Comparison of ENCODE assay signal across 18 cellular contexts in the genomic region with DNA sequence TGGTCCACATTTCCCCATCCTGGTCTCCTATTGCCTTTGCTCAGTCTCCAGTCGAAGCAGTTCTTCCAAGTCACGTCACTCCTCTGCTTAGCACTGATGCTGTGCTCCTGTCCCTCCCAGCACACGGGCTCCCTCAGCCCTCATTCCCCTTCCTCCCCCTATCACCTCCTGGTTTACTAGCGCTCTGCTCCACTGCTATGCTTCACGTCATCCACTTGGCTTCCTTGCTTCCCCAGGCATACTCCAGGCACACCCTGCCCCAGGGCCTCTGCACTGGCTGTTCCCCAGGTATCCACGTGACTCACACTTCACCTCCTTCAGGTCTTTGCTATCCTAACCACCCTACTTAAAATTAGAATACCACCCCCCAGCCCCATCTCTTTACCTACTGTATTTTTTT.
DNase-seq lines count a peak whose midpoint lies in the region; ATAC-seq and TF ChIP-seq lines count a peak whose summit lies in the region.
"Had no signal": no experiment of that assay in that cellular context is flagged by ENCODE, and none has a peak within 500 bp of the region (broad histone marks: within the 10 kb centered on the region; RNA-seq: fewer than 3 reads in every experiment).

No MANE protein-coding gene starts in this region.

- no peak overlapping the region for H3K4ac ChIP-seq in neuronal stem cell (ENCODE audit: low read length)

- H3K36me3 ChIP-seq in mammary epithelial cell (ENCODE audit: insufficient read depth, low read length) (no peaks in the 10 kb centered on the region), neuronal stem cell (replicated peaks in 1 of 2; ENCODE audit: control insufficient read depth in 2 of 2, insufficient read depth in 2 of 2, low read length in 2 of 2) (no peaks in the 10 kb centered on the region)
- H3K36me3 ChIP-seq: SJSA1 had no signal

- no peak overlapping the region for H2AFZ ChIP-seq in mammary epithelial cell (ENCODE audit: low read depth, low read length)
- no peak overlapping the region for H2AFZ ChIP-seq in neuronal stem cell (ENCODE audit: low read length)

- in situ Hi-C loops in mammary epithelial cell (cut with MboI; ENCODE audit: low sequenced_read_pairs in 2 of 2) = no loop called here

- H3K14ac ChIP-seq in neuronal stem cell (ENCODE audit: low read length) = no peak overlapping the region

- no peak overlapping the region for H3K18ac ChIP-seq in neuronal stem cell (ENCODE audit: low read length)

- dilution Hi-C loops in mammary epithelial cell (cut with HindIII; ENCODE audit: low sequenced_read_pairs) = loop anchor here (10.0 kb wide), 1 partner anchor 200 kb away; no protein-coding TSS in a partner anchor

- H3K4me2 ChIP-seq in mammary epithelial cell (ENCODE audit: insufficient read depth, low read depth, low read length) (no peak overlapping the region), neuronal stem cell (ENCODE audit: insufficient read depth, low read length, poor library complexity, severe bottlenecking) (no peak overlapping the region)
- H3K4me2 ChIP-seq: A549 had no signal

- no peak overlapping the region for H2AK5ac ChIP-seq in neuronal stem cell (ENCODE audit: low read depth, low read length)

- H2BK120ac ChIP-seq in neuronal stem cell (ENCODE audit: low read depth, low read length) = no peak overlapping the region

- H3K23ac ChIP-seq in neuronal stem cell (ENCODE audit: low read depth, low read length, poor library complexity) = peak overlapping the region; percentile 9

- H3K9ac ChIP-seq in mammary epithelial cell (ENCODE audit: insufficient read depth, low read length) = no peak overlapping the region
- peak overlapping the region; percentile 50 for H3K9ac ChIP-seq in neuronal stem cell (ENCODE audit: low read depth, low read length, poor library complexity)

- no peaks in the 10 kb centered on the region for H3K4me1 Mint-ChIP-seq in activated CD8-positive, alpha-beta memory T cell treated with anti-CD3 and anti-CD28 coated beads, Interleukin-2, amount 10 ng/mL, durations not matched to agents 7 days and 5 days
- H3K4me1 Mint-ChIP-seq: IgD-negative memory B cell had no signal

- H3K9me3 ChIP-seq in mammary epithelial cell (replicated peaks; ENCODE audit: insufficient read depth, low read length) (no peaks in the 10 kb centered on the region), neuronal stem cell (replicated peaks in 1 of 2; ENCODE audit: control insufficient read depth in 2 of 2, insufficient read depth in 1 of 2, low read depth in 1 of 2, low read length in 2 of 2) (no peaks in the 10 kb centered on the region)
- H3K9me3 ChIP-seq: SJSA1 had no signal

- no peaks in the 10 kb centered on the region for H4K20me1 ChIP-seq in mammary epithelial cell (ENCODE audit: insufficient read depth, low read length)

- no peak for TF ChIP-seq CTCF in mammary epithelial cell (conservative IDR thresholded peaks at IDR 0.05 in 1 of 2, IDR thresholded peaks at IDR 0.05 in 1 of 2; ENCODE audit: extremely low read depth in 1 of 2, insufficient read depth in 1 of 2, low read depth in 1 of 2, low read length in 2 of 2)
- no peak for TF ChIP-seq CTCF in foreskin keratinocyte (conservative IDR thresholded peaks at IDR 0.05)
- TF ChIP-seq CTCF in coronary artery (IDR thresholded peaks at IDR 0.05) = no peak

- no peak overlapping the region for H2BK5ac ChIP-seq in neuronal stem cell (ENCODE audit: low read length)

- no peak overlapping the region for H3K27ac Mint-ChIP-seq in activated CD8-positive, alpha-beta memory T cell treated with anti-CD3 and anti-CD28 coated beads, Interleukin-2, amount 10 ng/mL, durations not matched to agents 7 days and 5 days
- H3K27ac Mint-ChIP-seq: IgD-negative memory B cell had no signal

- H3K27me3 ChIP-seq in mammary epithelial cell (ENCODE audit: insufficient read depth, low read length) (peaks cover 5% of the 10 kb centered on the region), foreskin keratinocyte (peaks cover 19% of the 10 kb centered on the region), neuronal stem cell (ENCODE audit: control insufficient read depth in 3 of 3, insufficient read depth in 3 of 3, low read depth in 1 of 3, low read length in 3 of 3) (no peaks in the 10 kb centered on the region)
- H3K27me3 ChIP-seq: SJSA1 had no signal

- H3K4me1 ChIP-seq in mammary epithelial cell (ENCODE audit: insufficient read depth, low read length) (no peaks in the 10 kb centered on the region), foreskin keratinocyte (no peaks in the 10 kb centered on the region), neuronal stem cell (ENCODE audit: control insufficient read depth in 2 of 2, insufficient read depth in 1 of 2, low read depth in 1 of 2, low read length in 2 of 2) (no peaks in the 10 kb centered on the region)
- H3K4me1 ChIP-seq: A549, SJSA1 had no signal

- DNase-seq in activated CD8-positive, alpha-beta memory T cell treated with anti-CD3 and anti-CD28 coated beads, Interleukin-2, amount 10 ng/mL, durations not matched to agents 7 days and 5 days = peak; percentile 2
- no peak for DNase-seq in activated CD8-positive, alpha-beta memory T cell treated with anti-CD3 and anti-CD28 coated beads for 24 hours
- peak; percentile 21 for DNase-seq in mammary epithelial cell
- DNase-seq in foreskin keratinocyte = peak; percentile 13 to 46
- DNase-seq in neuronal stem cell (ENCODE audit: low spot score) = no peak
- DNase-seq in hippocampal formation (lab: John Stamatoyannopoulos, UW) = no peak
- no peak for DNase-seq in OCI-M2 (lab: John Stamatoyannopoulos, UW; ENCODE audit: unreplicated experiment)
- no peak for DNase-seq in coronary artery (ENCODE audit: low spot score)
- DNase-seq: COR-L47, DMS153, HCEC 1CT, NCI-H1436 treated with DMSO at 0.1 percent for 48 hours, NCI-H774 had no signal

- no peak overlapping the region for H3K4me3 Mint-ChIP-seq in activated CD8-positive, alpha-beta memory T cell treated with anti-CD3 and anti-CD28 coated beads, Interleukin-2, amount 10 ng/mL, durations not matched to agents 7 days and 5 days
- H3K4me3 Mint-ChIP-seq: IgD-negative memory B cell had no signal

- no peak overlapping the region for H3K4me3 ChIP-seq in mammary epithelial cell (replicated peaks in 1 of 3; ENCODE audit: insufficient read depth in 1 of 3, low read depth in 2 of 3, low read length in 3 of 3)
- peak overlapping the region in 1 of 2 donors; percentile 53 for H3K4me3 ChIP-seq in neuronal stem cell (ENCODE audit: low read length in 2 of 2)
- no peak overlapping the region for H3K4me3 ChIP-seq in coronary artery
- H3K4me3 ChIP-seq: A549, GM12878, SJSA1 had no signal

- no peaks in the 10 kb centered on the region for H3K79me2 ChIP-seq in mammary epithelial cell (ENCODE audit: insufficient read depth, low read length)

- CTCF ChIA-PET in activated CD8-positive, alpha-beta memory T cell treated with anti-CD3 and anti-CD28 coated beads, Interleukin-2, amount 10 ng/mL, durations not matched to agents 7 days and 5 days (lab: Charles Lee) = no interaction called here
- CTCF ChIA-PET in mammary epithelial cell (lab: Charles Lee; ENCODE audit: low non-redundant PET) = interaction anchor here (0.7 kb wide), 1 partner anchor 301 kb away, joined by 3 read pairs; no protein-coding TSS in a partner anchor

- no peak overlapping the region for H2BK12ac ChIP-seq in neuronal stem cell (ENCODE audit: low read length)

- H3K27me3 Mint-ChIP-seq in activated CD8-positive, alpha-beta memory T cell treated with anti-CD3 and anti-CD28 coated beads, Interleukin-2, amount 10 ng/mL, durations not matched to agents 7 days and 5 days = no peaks in the 10 kb centered on the region

- H4K8ac ChIP-seq in neuronal stem cell (ENCODE audit: low read depth, low read length) = no peak overlapping the region

- intact Hi-C loops in mammary epithelial cell (cut with micrococcal nuclease) = no loop called here

- H2BK15ac ChIP-seq in neuronal stem cell (ENCODE audit: low read length) = no peak overlapping the region

- BruUV-seq in mammary epithelial cell (replicated peaks; lab: Mats Ljungman, UMichigan) = no TSS peak

- 62% methylated on average over 5 of the region's 6 CpGs for WGBS in mammary epithelial cell (ENCODE audit: low coverage, missing lambda C conversion rate)
- no CpG with 5 or more reads among the region's 6 CpGs for WGBS in neuronal stem cell (ENCODE audit: extremely low coverage in 2 of 2, insufficient read length in 2 of 2, insufficient replicate concordance in 1 of 2), 2 donors

- no peak overlapping the region for H4K91ac ChIP-seq in neuronal stem cell (ENCODE audit: low read depth, low read length, poor library complexity)

- no peak for ATAC-seq in activated CD8-positive, alpha-beta memory T cell treated with anti-CD3 and anti-CD28 coated beads, Interleukin-2, amount 10 ng/mL, durations not matched to agents 7 days and 5 days
- peak; percentile 78 for ATAC-seq in foreskin keratinocyte
- ATAC-seq: GM12878 had no signal

- H3K27ac ChIP-seq in mammary epithelial cell (ENCODE audit: insufficient read depth, low read depth, low read length) = no peak overlapping the region
- H3K27ac ChIP-seq in foreskin keratinocyte = no peak overlapping the region
- no peak overlapping the region for H3K27ac ChIP-seq in neuronal stem cell (replicated peaks; ENCODE audit: low read length)
- no peak overlapping the region for H3K27ac ChIP-seq in coronary artery
- H3K27ac ChIP-seq: A549, C4-2B, SJSA1 had no signal

- no peaks in the 10 kb centered on the region for H3K79me1 ChIP-seq in neuronal stem cell (ENCODE audit: low read depth, low read length)

- no peaks in the 10 kb centered on the region for H3K36me3 Mint-ChIP-seq in activated CD8-positive, alpha-beta memory T cell treated with anti-CD3 and anti-CD28 coated beads, Interleukin-2, amount 10 ng/mL, durations not matched to agents 7 days and 5 days
- H3K36me3 Mint-ChIP-seq: IgD-negative memory B cell had no signal

- H3K9me3 Mint-ChIP-seq in activated CD8-positive, alpha-beta memory T cell treated with anti-CD3 and anti-CD28 coated beads, Interleukin-2, amount 10 ng/mL, durations not matched to agents 7 days and 5 days (ENCODE audit: low read depth) = no peaks in the 10 kb centered on the region

Comparison
In these comparisons a context has a peak if more than half of its experiments do, and no peak if none do; other contexts are left out.
1. DNase-seq: peak in activated CD8-positive, alpha-beta memory T cell treated with anti-CD3 and anti-CD28 coated beads, Interleukin-2, amount 10 ng/mL, durations not matched to agents 7 days and 5 days (single experiment), mammary epithelial cell (single experiment) and foreskin keratinocyte (2 of 2); none in activated CD8-positive, alpha-beta memory T cell treated with anti-CD3 and anti-CD28 coated beads for 24 hours (single experiment), neuronal stem cell (single experiment), hippocampal formation (0 of 2), OCI-M2 (single experiment) and coronary artery (single experiment).